In genomic region chr10:102120987-102121738, GRCh38 we compare ENCODE assay signal across 8 cellular contexts. TPM values are rescaled to one million over a fixed set of nuclear protein-coding genes. Genes with fewer than 3 reads are reported as not detected.
A peak's percentile ranks its signal among the peaks of the same experiment; 100 is the strongest.
DNase-seq lines count a peak whose midpoint lies in the region; ATAC-seq and TF ChIP-seq lines count a peak whose summit lies in the region.

No MANE protein-coding gene starts in this region.

- H3K4me1 Mint-ChIP-seq in endodermal cell, result peaks cover 49% of the 10 kb centered on the region

- peak overlapping the region; percentile 97 for H3K27ac Mint-ChIP-seq in endodermal cell

- TF ChIP-seq CTCF in SU-DHL-6 (IDR thresholded peaks at IDR 0.05; ENCODE audit: insufficient read depth, low read length, poor library complexity, severe bottlenecking), result no peak
- no peak for TF ChIP-seq CTCF in endodermal cell (conservative IDR thresholded peaks at IDR 0.05)
- TF ChIP-seq CTCF in transverse colon (IDR thresholded peaks at IDR 0.05), result no peak

- H3K9me3 Mint-ChIP-seq in endodermal cell, result no peaks in the 10 kb centered on the region

- peak overlapping the region; percentile 75 for H3K4me3 Mint-ChIP-seq in endodermal cell

- H3K4me3 ChIP-seq in SU-DHL-6 (ENCODE audit: insufficient read depth, low read length, poor library complexity, severe bottlenecking) (peak overlapping the region; percentile 70), endodermal cell (ENCODE audit: low read length) (peak overlapping the region; percentile 80), mesodermal cell (ENCODE audit: extremely low read depth, insufficient read depth, low read length, poor library complexity, severe bottlenecking) (peak overlapping the region; percentile 76), transverse colon (peak overlapping the region; percentile 74 to 80 (median 78))

- no peaks in the 10 kb centered on the region for H3K27me3 Mint-ChIP-seq in endodermal cell (ENCODE audit: insufficient read depth)

- H3K36me3 ChIP-seq in SU-DHL-6 (ENCODE audit: low read length) (no peaks in the 10 kb centered on the region), endodermal cell (ENCODE audit: control insufficient read depth, insufficient read depth, low read length) (no peaks in the 10 kb centered on the region), mesodermal cell (ENCODE audit: control insufficient read depth, insufficient read depth, low read length) (no peaks in the 10 kb centered on the region), transverse colon (no peaks in the 10 kb centered on the region)

- TF ChIP-seq POLR2A in transverse colon (IDR thresholded peaks at IDR 0.05), result peak; percentile 3

- peaks cover 15% of the 10 kb centered on the region for H3K4me1 ChIP-seq in endodermal cell (ENCODE audit: control insufficient read depth, insufficient read depth, low read length)
- peaks cover 45% of the 10 kb centered on the region for H3K4me1 ChIP-seq in mesodermal cell (ENCODE audit: control insufficient read depth, insufficient read depth, low read length, poor library complexity, severe bottlenecking)
- H3K4me1 ChIP-seq in transverse colon, result peaks cover 22 to 44% (median 39%) of the 10 kb centered on the region in 4 donors

- no peak for ATAC-seq in HG03378 (IDR thresholded peaks at IDR 0.05; ENCODE audit: unreplicated experiment)

- H3K9me2 ChIP-seq in SU-DHL-6 (replicated peaks; ENCODE audit: insufficient read depth, low read length), result no peaks in the 10 kb centered on the region

- peaks cover 33% of the 10 kb centered on the region for H3F3A ChIP-seq in SU-DHL-6 (ENCODE audit: insufficient read depth)

- in situ Hi-C loops in transverse colon (cut with MboI; ENCODE audit: low pct_ligation_motif_present in 1 of 4, low pct_unique_long_range_greater_than_20kb in 1 of 4, low sequenced_read_pairs in 3 of 4), result no loop called here

- peak; percentile 28 for DNase-seq in stimulated activated CD4-positive, alpha-beta T cell treated with anti-CD3 and anti-CD28 coated beads, Interleukin-15, amount 100 ng/mL, for 24 hours
- DNase-seq in stimulated activated CD4-positive, alpha-beta T cell treated with anti-CD3 and anti-CD28 coated beads, Interleukin-4, amount 100 ng/mL, for 24 hours, result no peak
- DNase-seq in endodermal cell, result peak; percentile 94
- DNase-seq in transverse colon, result peak; percentile 66
- DNase-seq in CD1c-positive myeloid dendritic cell (ENCODE audit: extremely low spot score), result no peak

- H3K9ac ChIP-seq in SU-DHL-6 (ENCODE audit: low read length) (peak overlapping the region; percentile 87), endodermal cell (ENCODE audit: extremely low read depth, low read length, poor library complexity, severe bottlenecking) (peak overlapping the region; percentile 79)

- intact Hi-C loops in transverse colon (cut with DNase I; ENCODE audit: low total_unique reads), result no loop called here

- H3K27ac ChIP-seq in SU-DHL-6 (ENCODE audit: low read depth, low read length) (peak overlapping the region; percentile 78; the same call in 1 of the 2 replicates), endodermal cell (ENCODE audit: low read depth, low read length) (peak overlapping the region; percentile 72), mesodermal cell (ENCODE audit: low read depth, low read length, severe bottlenecking) (peak overlapping the region; percentile 99), transverse colon (peak overlapping the region; percentile 93 to 99 (median 97))

- no peaks in the 10 kb centered on the region for H4K20me1 ChIP-seq in SU-DHL-6 (ENCODE audit: low read depth, low read length)

- WGBS in endodermal cell (ENCODE audit: insufficient coverage in 1 of 2, insufficient read length in 1 of 2), 2 experiments, result 1% methylated on average over 12 of the region's 15 CpGs; no CpG with 5 or more reads in 1 of the 2 experiments
- WGBS in mesodermal cell (ENCODE audit: insufficient coverage in 2 of 2), 2 experiments, result 0% methylated on average over 1 to 4 of the region's 15 CpGs
- WGBS in transverse colon (ENCODE audit: low coverage in 1 of 2), 2 donors, result 15% methylated on average over 15 of the region's 15 CpGs; no CpG with 5 or more reads in 1 of the 2 donors

- no peaks in the 10 kb centered on the region for H3K36me3 Mint-ChIP-seq in endodermal cell (ENCODE audit: low read depth)

- H3K79me2 ChIP-seq in SU-DHL-6 (ENCODE audit: insufficient read depth, low read length), result peaks cover 31% of the 10 kb centered on the region

- no peak for TF ChIP-seq EP300 in transverse colon (IDR thresholded peaks at IDR 0.05; ENCODE audit: low read depth)

- H3K9me3 ChIP-seq in SU-DHL-6 (ENCODE audit: insufficient read depth, low read length), result no peaks in the 10 kb centered on the region
- no peaks in the 10 kb centered on the region for H3K9me3 ChIP-seq in endodermal cell (ENCODE audit: control insufficient read depth, low read length)
- no peaks in the 10 kb centered on the region for H3K9me3 ChIP-seq in mesodermal cell (ENCODE audit: control insufficient read depth, low read length)
- no peaks in the 10 kb centered on the region for H3K9me3 ChIP-seq in transverse colon

- H2AFZ ChIP-seq in SU-DHL-6 (ENCODE audit: low read depth, low read length, severe bottlenecking), result peak overlapping the region; percentile 81

- H3K4me2 ChIP-seq in SU-DHL-6 (ENCODE audit: low read depth, low read length, poor library complexity, severe bottlenecking), result peak overlapping the region; percentile 89

- H3K27me3 ChIP-seq in SU-DHL-6 (ENCODE audit: low read length), result no peaks in the 10 kb centered on the region
- no peaks in the 10 kb centered on the region for H3K27me3 ChIP-seq in endodermal cell (ENCODE audit: control insufficient read depth, insufficient read depth, low read length, poor library complexity, severe bottlenecking)
- no peaks in the 10 kb centered on the region for H3K27me3 ChIP-seq in transverse colon

RNA-seq across cellular contexts. Expression of gene LDB1, which starts 1.0 kb away (rescaled TPM):
- total RNA-seq in endodermal cell (10 to 100 TPM; 72.0 to 82.6 TPM), transverse colon (10 to 100 TPM; 31.9 to 81.9 (median 54.1) TPM)
- 112 TPM for polyA plus RNA-seq in endodermal cell (2013, experiment 1 of 2)
- polyA plus RNA-seq in endodermal cell (2013, experiment 2 of 2), result 104 TPM
- 112 TPM for polyA plus RNA-seq in mesodermal cell (2013, experiment 1 of 2)
- polyA plus RNA-seq in mesodermal cell (2013, experiment 2 of 2), result 92.3 TPM

RNA-seq across cellular contexts. Expression of gene PPRC1, which starts 11.7 kb away (rescaled TPM):
- total RNA-seq in endodermal cell, result 10 to 100 TPM; 44.5 to 44.7 TPM
- 31.0 TPM for polyA plus RNA-seq in endodermal cell (2013, experiment 1 of 2)
- 26.7 TPM for polyA plus RNA-seq in endodermal cell (2013, experiment 2 of 2)
- 24.3 TPM for polyA plus RNA-seq in mesodermal cell (2013, experiment 1 of 2)
- 17.7 TPM for polyA plus RNA-seq in mesodermal cell (2013, experiment 2 of 2)
- 10 to 100 TPM in 3 of 4 donors, 1 to 10 TPM in 1; 7.5 to 62.7 (median 13.7) TPM for total RNA-seq in transverse colon

RNA-seq across cellular contexts. Expression of gene NOLC1, which starts 31.0 kb away (rescaled TPM):
- total RNA-seq in endodermal cell, result 10 to 100 TPM; 92.0 to 93.5 TPM
- polyA plus RNA-seq in endodermal cell (2013, experiment 1 of 2), result 79.8 TPM
- polyA plus RNA-seq in endodermal cell (2013, experiment 2 of 2), result 75.4 TPM
- 70.5 TPM for polyA plus RNA-seq in mesodermal cell (2013, experiment 1 of 2)
- 72.1 TPM for polyA plus RNA-seq in mesodermal cell (2013, experiment 2 of 2)
- total RNA-seq in transverse colon, result 100 to 1,000 TPM in 1 of 4 donors, 10 to 100 TPM in 3; 19.1 to 119 (median 35.6) TPM

RNA-seq across cellular contexts. Expression of gene HPS6, which starts 56.0 kb away (rescaled TPM):
- total RNA-seq in endodermal cell, result 10 to 100 TPM; 19.6 to 20.8 TPM
- polyA plus RNA-seq in endodermal cell (2013, experiment 1 of 2), result 8.4 TPM
- 8.9 TPM for polyA plus RNA-seq in endodermal cell (2013, experiment 2 of 2)
- 13.6 TPM for polyA plus RNA-seq in mesodermal cell (2013, experiment 1 of 2)
- polyA plus RNA-seq in mesodermal cell (2013, experiment 2 of 2), result 10.6 TPM
- total RNA-seq in transverse colon, result 10 to 100 TPM; 17.1 to 30.9 (median 23.8) TPM

Comparison
In these comparisons a context has a peak if more than half of its experiments do, and no peak if none do; other contexts are left out.
1. DNase-seq: peak in stimulated activated CD4-positive, alpha-beta T cell treated with anti-CD3 and anti-CD28 coated beads, Interleukin-15, amount 100 ng/mL, for 24 hours (single experiment), endodermal cell (single experiment) and transverse colon (single experiment); none in stimulated activated CD4-positive, alpha-beta T cell treated with anti-CD3 and anti-CD28 coated beads, Interleukin-4, amount 100 ng/mL, for 24 hours (single experiment) and CD1c-positive myeloid dendritic cell (single experiment).
2. Peak in every context shown above with its lines, with median percentiles within 50 percentile points of each other: H3K27ac ChIP-seq and H3K4me3 ChIP-seq.